Comparison of ENCODE assay signal across 25 cellular contexts in the genomic region with DNA sequence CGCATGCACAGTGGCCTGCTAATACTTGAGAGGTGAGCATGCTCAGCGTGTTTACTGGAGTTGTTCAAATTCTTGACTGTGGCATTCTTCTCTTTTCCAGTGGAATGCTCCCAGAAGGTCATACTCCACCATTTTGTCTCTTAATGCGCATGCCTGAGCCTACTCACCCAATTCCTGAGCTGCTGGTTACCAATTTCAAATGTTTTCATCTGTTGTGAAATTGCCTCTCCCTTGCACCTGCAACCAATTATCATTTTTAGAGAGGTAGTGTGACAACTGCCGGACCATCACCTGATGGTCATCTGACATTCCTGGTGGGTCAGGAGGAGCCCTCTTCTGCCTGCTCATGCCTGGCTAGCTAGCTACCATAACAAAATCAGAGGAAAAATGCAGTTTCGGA.
"Had no signal": no experiment of that assay in that cellular context is flagged by ENCODE, and none has a peak within 500 bp of the region (broad histone marks: within the 10 kb centered on the region; RNA-seq: fewer than 3 reads in every experiment).

No MANE protein-coding gene starts in this region.

- H3K27ac ChIP-seq: ascending aorta, breast epithelium, cardiac muscle cell, colonic mucosa, epithelial cell of prostate, esophagus squamous epithelium, gastroesophageal sphincter had no signal

- H3K4me1 Mint-ChIP-seq: activated naive CD4-positive, alpha-beta T cell treated with anti-CD3 and anti-CD28 coated beads, Interleukin-2, amount 10 ng/mL, durations not matched to agents 7 days and 5 days; activated naive CD8-positive, alpha-beta T cell treated with anti-CD3 and anti-CD28 coated beads, Interleukin-2, amount 10 ng/mL, durations not matched to agents 7 days and 5 days had no signal

- H3K36me3 Mint-ChIP-seq: activated CD4-positive, alpha-beta memory T cell treated with anti-CD3 and anti-CD28 coated beads for 36 hours; activated naive CD4-positive, alpha-beta T cell treated with anti-CD3 and anti-CD28 coated beads, Interleukin-2, amount 10 ng/mL, durations not matched to agents 7 days and 5 days; activated naive CD8-positive, alpha-beta T cell treated with anti-CD3 and anti-CD28 coated beads, Interleukin-2, amount 10 ng/mL, durations not matched to agents 7 days and 5 days; brain; WTC11 had no signal

- H3K9me3 ChIP-seq: ascending aorta, breast epithelium, colonic mucosa, esophagus squamous epithelium, gastroesophageal sphincter had no signal

- ATAC-seq: activated naive CD4-positive, alpha-beta T cell treated with anti-CD3 and anti-CD28 coated beads, Interleukin-2, amount 50 U/mL, for 72 hours; activated T-cell treated with anti-CD3 and anti-CD28 coated beads, Interleukin-2, amount 50 U/mL, for 72 hours; gastroesophageal sphincter; WTC11 had no signal

- H3K27me3 ChIP-seq: ascending aorta, breast epithelium, cardiac muscle cell, colonic mucosa, esophagus squamous epithelium, gastroesophageal sphincter had no signal

- H3K4me3 ChIP-seq: ascending aorta, breast epithelium, cardiac muscle cell, colonic mucosa, esophagus squamous epithelium, gastroesophageal sphincter had no signal

- H3K36me3 ChIP-seq: ascending aorta, breast epithelium, cardiac muscle cell, colonic mucosa, esophagus squamous epithelium, gastroesophageal sphincter had no signal

- H3K9me3 Mint-ChIP-seq: activated CD4-positive, alpha-beta memory T cell treated with anti-CD3 and anti-CD28 coated beads for 36 hours; activated naive CD4-positive, alpha-beta T cell treated with anti-CD3 and anti-CD28 coated beads, Interleukin-2, amount 10 ng/mL, durations not matched to agents 7 days and 5 days; activated naive CD8-positive, alpha-beta T cell treated with anti-CD3 and anti-CD28 coated beads, Interleukin-2, amount 10 ng/mL, durations not matched to agents 7 days and 5 days; activated T-cell treated with anti-CD3 and anti-CD28 coated beads, Interleukin-2, amount 50 U/mL, for 24 hours had no signal

- DNase-seq: activated CD4-positive, alpha-beta memory T cell treated with anti-CD3 and anti-CD28 coated beads for 36 hours; activated CD4-positive, alpha-beta T cell treated with anti-CD3 and anti-CD28 coated beads for 48 hours; activated CD8-positive, alpha-beta memory T cell treated with anti-CD3 and anti-CD28 coated beads, Interleukin-2, amount 50 U/mL, for 48 hours; activated gamma-delta T cell; activated naive CD4-positive, alpha-beta T cell; activated naive CD4-positive, alpha-beta T cell treated with anti-CD3 and anti-CD28 coated beads, Interleukin-2, amount 10 ng/mL, durations not matched to agents 7 days and 5 days; activated naive CD8-positive, alpha-beta T cell treated with anti-CD3 and anti-CD28 coated beads, Interleukin-2, amount 10 ng/mL, durations not matched to agents 7 days and 5 days; activated T-cell treated with anti-CD3 and anti-CD28 coated beads for 4 hours; activated T-cell treated with anti-CD3 and anti-CD28 coated beads, Interleukin-2, amount 50 U/mL, for 24 hours; activated T-cell treated with anti-CD3 and anti-CD28 coated beads, Interleukin-2, amount 50 U/mL, for 72 hours; central memory CD4-positive, alpha-beta T cell; cerebellar nuclear complex; colonic mucosa; effector CD8-positive, alpha-beta T cell; esophagus squamous epithelium; foreskin melanocyte; T-helper 2 cell had no signal

- H3K4me3 Mint-ChIP-seq: activated CD4-positive, alpha-beta memory T cell treated with anti-CD3 and anti-CD28 coated beads for 36 hours; activated naive CD4-positive, alpha-beta T cell treated with anti-CD3 and anti-CD28 coated beads, Interleukin-2, amount 10 ng/mL, durations not matched to agents 7 days and 5 days; activated naive CD8-positive, alpha-beta T cell treated with anti-CD3 and anti-CD28 coated beads, Interleukin-2, amount 10 ng/mL, durations not matched to agents 7 days and 5 days; activated T-cell treated with anti-CD3 and anti-CD28 coated beads, Interleukin-2, amount 50 U/mL, for 24 hours; activated T-cell treated with anti-CD3 and anti-CD28 coated beads, Interleukin-2, amount 50 U/mL, for 72 hours; brain; WTC11 had no signal

- H3K4me1 ChIP-seq: colonic mucosa, esophagus squamous epithelium, gastroesophageal sphincter had no signal

- H3K27ac Mint-ChIP-seq: activated CD4-positive, alpha-beta memory T cell treated with anti-CD3 and anti-CD28 coated beads for 36 hours; activated naive CD4-positive, alpha-beta T cell treated with anti-CD3 and anti-CD28 coated beads, Interleukin-2, amount 10 ng/mL, durations not matched to agents 7 days and 5 days; activated naive CD4-positive, alpha-beta T cell treated with anti-CD3 and anti-CD28 coated beads, Interleukin-2, amount 50 U/mL, for 72 hours; activated naive CD8-positive, alpha-beta T cell treated with anti-CD3 and anti-CD28 coated beads, Interleukin-2, amount 10 ng/mL, durations not matched to agents 7 days and 5 days; activated T-cell treated with anti-CD3 and anti-CD28 coated beads, Interleukin-2, amount 50 U/mL, for 24 hours; activated T-cell treated with anti-CD3 and anti-CD28 coated beads, Interleukin-2, amount 50 U/mL, for 72 hours; brain; WTC11 had no signal
